In genomic region chr13:65154661-65155447, GRCh38 we compare ENCODE assay signal across 1 cellular context.
TF ChIP-seq lines count a peak whose summit lies in the region.

No MANE protein-coding gene starts in this region.

TF ChIP-seq in HepG2, 621 proteins besides CTCF, POLR2A, EP300 and RAD21 (continued from another document):
- no peak for TF ChIP-seq ZNF275 (CRISPR knock-in tag; IDR thresholded peaks at IDR 0.05; ENCODE audit: borderline replicate concordance)
- no peak for TF ChIP-seq ZNF646 (CRISPR knock-in tag; IDR thresholded peaks at IDR 0.05)
- TF ChIP-seq ZNF431 (CRISPR knock-in tag; IDR thresholded peaks at IDR 0.05; ENCODE audit: borderline replicate concordance, low read depth) = no peak
- no peak for TF ChIP-seq TERF1 (CRISPR knock-in tag; IDR thresholded peaks at IDR 0.05)
- no peak for TF ChIP-seq DNMT3B (CRISPR knock-in tag; conservative IDR thresholded peaks at IDR 0.05)
- TF ChIP-seq ZNF577 (CRISPR knock-in tag; IDR thresholded peaks at IDR 0.05; ENCODE audit: borderline replicate concordance, low read depth) = no peak
